ENCODE assay signal across 18 cellular contexts in genomic region chr11:36196476-36197099, GRCh38.
DNase-seq lines count a peak whose midpoint lies in the region; ATAC-seq and TF ChIP-seq lines count a peak whose summit lies in the region.
"Had no signal": no experiment of that assay in that cellular context is flagged by ENCODE, and none has a peak within 500 bp of the region (broad histone marks: within the 10 kb centered on the region; RNA-seq: fewer than 3 reads in every experiment).

No MANE protein-coding gene starts in this region.

- no peak overlapping the region for H3K9ac ChIP-seq in neural progenitor cell

- H3F3A ChIP-seq in neural progenitor cell (ENCODE audit: low read depth), result no peaks in the 10 kb centered on the region

- intact Hi-C loops in Calu3 (cut with micrococcal nuclease; ENCODE audit: unreplicated experiment), result no loop called here

- H3K4me3 ChIP-seq in fibroblast of pulmonary artery (replicated peaks; ENCODE audit: low read depth, low read length) (no peak overlapping the region), neural progenitor cell (no peak overlapping the region)
- H3K4me3 ChIP-seq: gastroesophageal sphincter, mucosa of descending colon had no signal

- H3K27me3 ChIP-seq in neural progenitor cell, result no peaks in the 10 kb centered on the region
- H3K27me3 ChIP-seq: gastroesophageal sphincter had no signal

- H3K4me1 ChIP-seq in neural progenitor cell, result peaks cover 25% of the 10 kb centered on the region

- POLR2A ChIA-PET in RWPE1 (lab: Yijun Ruan, JAX; ENCODE audit: low non-redundant PET), result interaction anchor here (0.6 kb wide), 1 partner anchor 84 kb away, joined by 4 read pairs; no protein-coding TSS in a partner anchor

- no TSS peak for BruUV-seq in Calu3 (replicated peaks; lab: Mats Ljungman, UMichigan)

- TF ChIP-seq CTCF in fibroblast of pulmonary artery (IDR thresholded peaks at IDR 0.05; ENCODE audit: low read length, missing control alignments), result no peak
- TF ChIP-seq CTCF in neural progenitor cell (IDR thresholded peaks at IDR 0.05), result no peak
- TF ChIP-seq CTCF in osteocyte (IDR thresholded peaks at IDR 0.05), result no peak
- TF ChIP-seq CTCF in Calu3 (IDR thresholded peaks at IDR 0.05; ENCODE audit: unreplicated experiment), result no peak
- no peak for TF ChIP-seq CTCF in RWPE1 (conservative IDR thresholded peaks at IDR 0.05; ENCODE audit: low read depth)

- H3K4me1 Mint-ChIP-seq in neural progenitor cell (peaks cover 47% of the 10 kb centered on the region), osteocyte (ENCODE audit: unreplicated experiment) (peaks cover 14% of the 10 kb centered on the region), Calu3 (ENCODE audit: low read depth, unreplicated experiment) (no peaks in the 10 kb centered on the region)

- no peaks in the 10 kb centered on the region for H3K9me3 ChIP-seq in neural progenitor cell (ENCODE audit: low read depth)
- H3K9me3 ChIP-seq: gastroesophageal sphincter, mucosa of descending colon had no signal

- H3K4me2 ChIP-seq in neural progenitor cell, result peak overlapping the region; percentile 33

- no peaks in the 10 kb centered on the region for H3K36me3 ChIP-seq in neural progenitor cell

- H3K4me3 Mint-ChIP-seq in neural progenitor cell (no peak overlapping the region), osteocyte (ENCODE audit: unreplicated experiment) (no peak overlapping the region), Calu3 (ENCODE audit: low read depth, unreplicated experiment) (no peak overlapping the region)
- H3K4me3 Mint-ChIP-seq: type B pancreatic cell had no signal

- no peaks in the 10 kb centered on the region for H4K20me1 ChIP-seq in neural progenitor cell (ENCODE audit: low read depth)

- ATAC-seq in GM19397 (IDR thresholded peaks at IDR 0.05; ENCODE audit: unreplicated experiment), result no peak
- ATAC-seq: gastroesophageal sphincter, HepG2, mucosa of descending colon had no signal

- CTCF ChIA-PET in Calu3 (lab: Charles Lee), result no interaction called here
- CTCF ChIA-PET in RWPE1 (lab: Yijun Ruan, JAX), result no interaction called here

- no peak overlapping the region for H3K27ac ChIP-seq in neural progenitor cell
- H3K27ac ChIP-seq in RWPE1, result no peak overlapping the region
- H3K27ac ChIP-seq: gastroesophageal sphincter had no signal

- peak; percentile 9 for DNase-seq in DMS 273 treated with DMSO at 0.1 percent for 48 hours (lab: John Stamatoyannopoulos, UW)
- peak; percentile 63 for DNase-seq in NCI-H526 treated with DMSO at 0.1 percent for 48 hours (lab: John Stamatoyannopoulos, UW)
- DNase-seq in fibroblast of pulmonary artery (ENCODE audit: low read depth), result peak; percentile 64
- DNase-seq in neural progenitor cell (ENCODE audit: low spot score), result peak; percentile 28
- DNase-seq in osteocyte (ENCODE audit: extremely low spot score, unreplicated experiment), result no peak
- DNase-seq in Calu3, result no peak
- no peak for DNase-seq in RWPE1 (ENCODE audit: low spot score)
- DNase-seq: activated CD4-positive, alpha-beta T cell treated with anti-CD3 and anti-CD28 coated beads, Interleukin-2, amount 50 U/mL, for 4 hours; amniotic stem cell; mucosa of descending colon; NCI-H1048; NCI-H510A; posterior cingulate gyrus; stimulated activated CD8-positive, alpha-beta memory T cell treated with anti-CD3 and anti-CD28 coated beads, Interleukin-4, amount 100 ng/mL, for 48 hours had no signal

- H3K36me3 Mint-ChIP-seq in neural progenitor cell (peaks cover 17% of the 10 kb centered on the region), osteocyte (ENCODE audit: unreplicated experiment) (peaks cover 2% of the 10 kb centered on the region), Calu3 (ENCODE audit: insufficient read depth, unreplicated experiment) (no peaks in the 10 kb centered on the region)

- H3K27ac Mint-ChIP-seq in neural progenitor cell (peak overlapping the region; percentile 58), osteocyte (ENCODE audit: unreplicated experiment) (no peak overlapping the region), Calu3 (ENCODE audit: unreplicated experiment) (no peak overlapping the region)
- H3K27ac Mint-ChIP-seq: type B pancreatic cell had no signal

- H3K27me3 Mint-ChIP-seq in neural progenitor cell (ENCODE audit: insufficient read depth, low read depth) (no peaks in the 10 kb centered on the region), osteocyte (ENCODE audit: unreplicated experiment) (no peaks in the 10 kb centered on the region), Calu3 (ENCODE audit: unreplicated experiment) (no peaks in the 10 kb centered on the region)
- H3K27me3 Mint-ChIP-seq: type B pancreatic cell had no signal

- H3K79me2 ChIP-seq in neural progenitor cell (ENCODE audit: low read depth), result no peaks in the 10 kb centered on the region

- no peak overlapping the region for H2AFZ ChIP-seq in neural progenitor cell (replicated peaks)

- H3K9me3 Mint-ChIP-seq in neural progenitor cell (no peaks in the 10 kb centered on the region), osteocyte (ENCODE audit: unreplicated experiment) (no peaks in the 10 kb centered on the region), Calu3 (ENCODE audit: low read depth, unreplicated experiment) (no peaks in the 10 kb centered on the region)
- H3K9me3 Mint-ChIP-seq: type B pancreatic cell had no signal

Comparison
In these comparisons a context has a peak if more than half of its experiments do, and no peak if none do; other contexts are left out.
1. DNase-seq: peak in DMS 273 treated with DMSO at 0.1 percent for 48 hours (single experiment), NCI-H526 treated with DMSO at 0.1 percent for 48 hours (single experiment), fibroblast of pulmonary artery (single experiment) and neural progenitor cell (single experiment); none in osteocyte (single experiment), Calu3 (single experiment) and RWPE1 (single experiment).